Comparison of ENCODE assay signal across 1 cellular context in genomic region chr7:1586827-1587705, GRCh38.
A peak's percentile ranks its signal among the peaks of the same experiment; 100 is the strongest.
TF ChIP-seq lines count a peak whose summit lies in the region.

No MANE protein-coding gene starts in this region.

TF ChIP-seq in SK-N-SH, 30 proteins besides CTCF, POLR2A, EP300 and RAD21 (continued from another document):
- TF ChIP-seq MAX (IDR thresholded peaks at IDR 0.05; ENCODE audit: low read depth) (peak; percentile 61; the same call in 1 of the 2 replicates), PBX3 (IDR thresholded peaks at IDR 0.05) (peak; percentile 56; the same call in 1 of the 2 replicates), USF1 (IDR thresholded peaks at IDR 0.05; ENCODE audit: borderline replicate concordance, low read depth) (0 out of 2 replicates have a peak, but pooled peaks have one; percentile 2), FOSL2 (IDR thresholded peaks at IDR 0.05; ENCODE audit: borderline replicate concordance, low read depth) (no peak)
